In the genomic region with DNA sequence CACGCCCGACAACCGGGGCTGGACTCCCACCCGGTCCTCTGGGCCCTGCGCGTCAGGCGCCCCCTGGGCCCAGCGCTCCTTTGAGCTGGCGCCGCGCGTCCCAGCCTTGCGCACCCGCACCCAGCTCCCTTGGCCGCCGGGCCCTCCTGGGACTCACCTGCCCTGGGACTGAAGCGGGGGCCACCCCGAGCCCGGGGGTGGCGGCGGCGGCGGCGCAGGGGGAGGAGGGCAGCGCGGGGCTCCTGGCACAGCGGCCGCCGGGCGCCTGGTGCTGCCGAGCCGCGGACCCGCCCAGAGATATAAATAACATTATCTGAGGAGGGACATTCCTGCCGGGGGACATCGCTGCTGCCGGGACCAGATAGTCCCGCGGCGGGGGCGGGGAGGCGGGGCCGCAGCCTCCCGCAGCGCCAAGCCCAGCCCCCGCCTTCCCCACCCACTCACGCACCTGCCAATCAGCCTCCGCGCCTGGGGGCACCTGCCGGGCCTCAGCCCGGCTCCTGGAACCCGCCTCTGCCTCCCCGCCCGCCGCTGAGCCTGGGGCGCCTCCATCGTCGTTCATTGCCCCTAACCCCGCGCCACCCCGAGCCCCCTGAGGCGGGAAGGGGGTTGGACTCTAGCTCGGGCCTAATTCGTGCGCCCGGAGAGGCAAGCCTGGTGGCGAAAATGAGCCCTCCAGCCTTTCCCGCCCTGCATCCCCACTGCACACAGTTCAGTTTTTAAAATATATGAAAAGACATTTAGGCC, we compare ENCODE assay signal across 8 cellular contexts.
DNase-seq lines count a peak whose midpoint lies in the region; ATAC-seq and TF ChIP-seq lines count a peak whose summit lies in the region.

A gene (minus strand): TSS at position 273 of the 747 bp plus-strand sequence. CDS start 56,813 bp downstream, outside the sequence.

- no peak within 1 kb of the TSS for H3K27ac Mint-ChIP-seq in nephron progenitor cell
- no peak within 1 kb of the TSS for H3K27ac Mint-ChIP-seq in stimulated activated naive CD8-positive, alpha-beta T cell treated with anti-CD3 and anti-CD28 coated beads, Interleukin-15, amount 100 ng/mL, for 72 hours

- H3K4me3 ChIP-seq in AG04449 (ENCODE audit: low read depth, low read length), result peak within 1 kb of the TSS; percentile 42

- peaks cover 95% of the 10 kb centered on the region for H3K27me3 Mint-ChIP-seq in nephron progenitor cell (ENCODE audit: low read depth, poor library complexity)
- H3K27me3 Mint-ChIP-seq in stimulated activated naive CD8-positive, alpha-beta T cell treated with anti-CD3 and anti-CD28 coated beads, Interleukin-15, amount 100 ng/mL, for 72 hours, result peaks cover 48% of the 10 kb centered on the region

- DNase-seq in AG04449 (ENCODE audit: low read depth, low spot score) (no peak), NCI-H345 (lab: John Stamatoyannopoulos, UW) (peak; percentile 92), erythroblast (lab: John Stamatoyannopoulos, UW) (peak; percentile 97 to 98), nephron progenitor cell (peak; percentile 71), superior temporal gyrus (ENCODE audit: extremely low spot score) (no peak)
- peak; percentile 78 for DNase-seq in activated CD8-positive, alpha-beta memory T cell treated with anti-CD3 and anti-CD28 coated beads, Interleukin-2, amount 50 U/mL, for 48 hours
- peak; percentile 53 to 63 for DNase-seq in stimulated activated naive CD8-positive, alpha-beta T cell treated with anti-CD3 and anti-CD28 coated beads, Interleukin-15, amount 100 ng/mL, for 72 hours

- H3K4me3 Mint-ChIP-seq in nephron progenitor cell, result peak within 1 kb of the TSS; percentile 86
- peak within 1 kb of the TSS; percentile 88 to 90 for H3K4me3 Mint-ChIP-seq in stimulated activated naive CD8-positive, alpha-beta T cell treated with anti-CD3 and anti-CD28 coated beads, Interleukin-15, amount 100 ng/mL, for 72 hours

- POLR2A ChIA-PET in AG04449 (lab: Yijun Ruan, JAX), result no interaction called here

- CTCF ChIA-PET in AG04449 (lab: Yijun Ruan, JAX), result interaction anchor here (1.2 to 7.5 kb wide), 3 partner anchors 11 to 56 kb away, joined by 6 to 104 read pairs (median 33); no protein-coding TSS in a partner anchor

- TF ChIP-seq CTCF in AG04449 (IDR thresholded peaks at IDR 0.05; ENCODE audit: insufficient read depth, low read length, missing control alignments) (no peak), nephron progenitor cell (IDR thresholded peaks at IDR 0.05) (no peak)

- TF ChIP-seq POLR2A in erythroblast (IDR thresholded peaks at IDR 0.05; ENCODE audit: low read length), result no peak

- H3K9me3 Mint-ChIP-seq in nephron progenitor cell, result peaks cover 4% of the 10 kb centered on the region
- no peaks in the 10 kb centered on the region for H3K9me3 Mint-ChIP-seq in stimulated activated naive CD8-positive, alpha-beta T cell treated with anti-CD3 and anti-CD28 coated beads, Interleukin-15, amount 100 ng/mL, for 72 hours

- ATAC-seq in GM21360 (IDR thresholded peaks at IDR 0.05; ENCODE audit: unreplicated experiment), result peak; percentile 62
- peak; percentile 84 for ATAC-seq in stimulated activated naive CD8-positive, alpha-beta T cell treated with anti-CD3 and anti-CD28 coated beads, Interleukin-15, amount 100 ng/mL, for 72 hours

- H3K4me1 Mint-ChIP-seq in nephron progenitor cell, result peaks cover 18% of the 10 kb centered on the region
- H3K4me1 Mint-ChIP-seq in stimulated activated naive CD8-positive, alpha-beta T cell treated with anti-CD3 and anti-CD28 coated beads, Interleukin-15, amount 100 ng/mL, for 72 hours, result no peaks in the 10 kb centered on the region

- H3K36me3 Mint-ChIP-seq in nephron progenitor cell (ENCODE audit: low read depth), result no peaks in the 10 kb centered on the region

Comparison
In these comparisons a context has a peak if more than half of its experiments do, and no peak if none do; other contexts are left out.
1. DNase-seq: peak in NCI-H345 (single experiment), activated CD8-positive, alpha-beta memory T cell treated with anti-CD3 and anti-CD28 coated beads, Interleukin-2, amount 50 U/mL, for 48 hours (single experiment), erythroblast (2 of 2), nephron progenitor cell (single experiment) and stimulated activated naive CD8-positive, alpha-beta T cell treated with anti-CD3 and anti-CD28 coated beads, Interleukin-15, amount 100 ng/mL, for 72 hours (2 of 2); none in AG04449 (single experiment) and superior temporal gyrus (single experiment).